1 cellular context compared by ENCODE assay signal in the genomic region with DNA sequence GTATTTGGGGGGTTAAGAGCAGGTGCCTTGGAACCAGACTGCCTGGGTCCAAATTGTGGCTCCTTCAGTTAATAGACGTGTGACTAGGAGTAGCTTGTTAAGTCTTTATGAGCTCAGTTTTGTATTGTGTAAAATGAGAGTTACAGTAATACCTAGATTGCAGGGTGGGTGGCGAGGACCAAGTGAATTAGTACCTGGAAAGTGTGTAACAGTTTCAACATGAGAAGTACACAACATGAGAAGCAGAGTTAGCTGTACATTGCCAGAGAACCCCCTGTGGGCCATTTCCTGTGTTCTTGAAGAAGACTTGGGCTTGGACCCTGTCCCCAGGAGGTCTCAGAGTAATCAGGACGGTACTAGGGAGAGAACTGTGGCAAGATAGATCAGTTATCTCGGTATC.
TF ChIP-seq lines count a peak whose summit lies in the region.

No MANE protein-coding gene starts in this region.

TF ChIP-seq in GM12878, 131 proteins besides CTCF, POLR2A, EP300 and RAD21:
- TF ChIP-seq IRF5 (IDR thresholded peaks at IDR 0.05; ENCODE audit: borderline replicate concordance): no peak
- no peak for TF ChIP-seq RFX5 (IDR thresholded peaks at IDR 0.05; ENCODE audit: low read depth, low read length)
- no peak for TF ChIP-seq SKIL (IDR thresholded peaks at IDR 0.05; ENCODE audit: low read depth, poor library complexity, severe bottlenecking)
- TF ChIP-seq EGR1 (IDR thresholded peaks at IDR 0.05; ENCODE audit: borderline replicate concordance in 1 of 2, low read depth in 2 of 2, low read length in 2 of 2): no peak
- no peak for TF ChIP-seq SPI1 (IDR thresholded peaks at IDR 0.05; ENCODE audit: borderline replicate concordance, insufficient read depth, low read depth, low read length)
- TF ChIP-seq CHD4 (IDR thresholded peaks at IDR 0.05): no peak
- no peak for TF ChIP-seq REST (IDR thresholded peaks at IDR 0.05; ENCODE audit: low read depth, low read length)
- no peak for TF ChIP-seq USF2 (IDR thresholded peaks at IDR 0.05; ENCODE audit: borderline replicate concordance, low read depth, low read length)
- TF ChIP-seq BCL11A (IDR thresholded peaks at IDR 0.05; ENCODE audit: low read depth, low read length): no peak
- no peak for TF ChIP-seq YY1 (IDR thresholded peaks at IDR 0.05; ENCODE audit: low read depth, low read length)
- TF ChIP-seq GATAD2B (conservative IDR thresholded peaks at IDR 0.05; ENCODE audit: low read depth): no peak
- TF ChIP-seq ASH2L (IDR thresholded peaks at IDR 0.05; ENCODE audit: borderline replicate concordance, low read depth): no peak
- TF ChIP-seq NR2F1 (conservative IDR thresholded peaks at IDR 0.05): no peak
- TF ChIP-seq SMC3 (IDR thresholded peaks at IDR 0.05; ENCODE audit: borderline replicate concordance, low read length): no peak
- no peak for TF ChIP-seq TAF1 (IDR thresholded peaks at IDR 0.05; ENCODE audit: borderline replicate concordance, low read depth, low read length)
- no peak for TF ChIP-seq NR2C1 (IDR thresholded peaks at IDR 0.05)
- TF ChIP-seq JUNB (IDR thresholded peaks at IDR 0.05): no peak; the same call in 1 of the 2 replicates
